ENCODE assay signal across 29 cellular contexts in genomic region chr3:65252266-65252665, GRCh38.
"Had no signal": no experiment of that assay in that cellular context is flagged by ENCODE, and none has a peak within 500 bp of the region (broad histone marks: within the 10 kb centered on the region; RNA-seq: fewer than 3 reads in every experiment).

No MANE protein-coding gene starts in this region.

- H3K27me3 Mint-ChIP-seq: activated B cell treated with CpG ODN at 0.5 μM for 24 hours; activated CD4-positive, alpha-beta memory T cell treated with anti-CD3 and anti-CD28 coated beads, Interleukin-2, amount 10 ng/mL, durations not matched to agents 7 days and 5 days; activated CD4-positive, alpha-beta T cell treated with anti-CD3 and anti-CD28 coated beads for 36 hours; activated CD4-positive, alpha-beta T cell treated with anti-CD3 and anti-CD28 coated beads, Interleukin-2, amount 10 ng/mL, durations not matched to agents 7 days and 5 days; activated CD8-positive, alpha-beta memory T cell treated with anti-CD3 and anti-CD28 coated beads, Interleukin-2, amount 10 ng/mL, durations not matched to agents 7 days and 5 days; activated naive CD8-positive, alpha-beta T cell treated with anti-CD3 and anti-CD28 coated beads for 36 hours; activated T-cell treated with anti-CD3 and anti-CD28 coated beads, Interleukin-2, amount 50 U/mL, for 24 hours; central memory CD8-positive, alpha-beta T cell; T-cell; T-helper 17 cell had no signal

- H3K4me1 Mint-ChIP-seq: activated B cell treated with CpG ODN at 0.5 μM for 24 hours; activated CD4-positive, alpha-beta memory T cell treated with anti-CD3 and anti-CD28 coated beads, Interleukin-2, amount 10 ng/mL, durations not matched to agents 7 days and 5 days; activated CD4-positive, alpha-beta T cell treated with anti-CD3 and anti-CD28 coated beads for 36 hours; activated CD4-positive, alpha-beta T cell treated with anti-CD3 and anti-CD28 coated beads, Interleukin-2, amount 10 ng/mL, durations not matched to agents 7 days and 5 days; activated CD8-positive, alpha-beta memory T cell treated with anti-CD3 and anti-CD28 coated beads, Interleukin-2, amount 10 ng/mL, durations not matched to agents 7 days and 5 days; activated naive CD8-positive, alpha-beta T cell treated with anti-CD3 and anti-CD28 coated beads for 36 hours; central memory CD8-positive, alpha-beta T cell; T-cell; T-helper 17 cell had no signal

- H3K4me3 Mint-ChIP-seq: activated B cell treated with CpG ODN at 0.5 μM for 24 hours; activated CD4-positive, alpha-beta memory T cell treated with anti-CD3 and anti-CD28 coated beads, Interleukin-2, amount 10 ng/mL, durations not matched to agents 7 days and 5 days; activated CD4-positive, alpha-beta T cell treated with anti-CD3 and anti-CD28 coated beads for 36 hours; activated CD4-positive, alpha-beta T cell treated with anti-CD3 and anti-CD28 coated beads, Interleukin-2, amount 10 ng/mL, durations not matched to agents 7 days and 5 days; activated CD8-positive, alpha-beta memory T cell treated with anti-CD3 and anti-CD28 coated beads, Interleukin-2, amount 10 ng/mL, durations not matched to agents 7 days and 5 days; activated CD8-positive, alpha-beta T cell treated with anti-CD3 and anti-CD28 coated beads, Interleukin-2, amount 10 ng/mL, durations not matched to agents 7 days and 5 days; activated naive CD4-positive, alpha-beta T cell treated with anti-CD3 and anti-CD28 coated beads for 36 hours; activated naive CD8-positive, alpha-beta T cell treated with anti-CD3 and anti-CD28 coated beads for 36 hours; activated T-cell treated with anti-CD3 and anti-CD28 coated beads, Interleukin-2, amount 50 U/mL, for 24 hours; brain; central memory CD8-positive, alpha-beta T cell; T-cell; T-helper 17 cell had no signal

- H3K36me3 Mint-ChIP-seq: activated CD8-positive, alpha-beta memory T cell treated with anti-CD3 and anti-CD28 coated beads, Interleukin-2, amount 10 ng/mL, durations not matched to agents 7 days and 5 days; activated naive CD8-positive, alpha-beta T cell treated with anti-CD3 and anti-CD28 coated beads for 36 hours; T-cell had no signal

- DNase-seq: activated B cell treated with CpG ODN at 0.5 μM for 24 hours; activated CD4-positive, alpha-beta memory T cell treated with anti-CD3 and anti-CD28 coated beads, Interleukin-2, amount 10 ng/mL, durations not matched to agents 7 days and 5 days; activated CD4-positive, alpha-beta T cell treated with anti-CD3 and anti-CD28 coated beads for 1 hour; activated CD4-positive, alpha-beta T cell treated with anti-CD3 and anti-CD28 coated beads for 36 hours; activated CD4-positive, alpha-beta T cell treated with anti-CD3 and anti-CD28 coated beads for 48 hours; activated CD4-positive, alpha-beta T cell treated with anti-CD3 and anti-CD28 coated beads, Interleukin-2, amount 10 ng/mL, durations not matched to agents 7 days and 5 days; activated CD4-positive, alpha-beta T cell treated with anti-CD3 and anti-CD28 coated beads, Interleukin-2, amount 50 U/mL, for 48 hours; activated CD8-positive, alpha-beta memory T cell treated with anti-CD3 and anti-CD28 coated beads for 24 hours; activated CD8-positive, alpha-beta memory T cell treated with anti-CD3 and anti-CD28 coated beads, Interleukin-2, amount 10 ng/mL, durations not matched to agents 7 days and 5 days; activated CD8-positive, alpha-beta memory T cell treated with anti-CD3 and anti-CD28 coated beads, Interleukin-2, amount 50 U/mL, for 48 hours; activated CD8-positive, alpha-beta T cell treated with anti-CD3 and anti-CD28 coated beads, Interleukin-2, amount 10 ng/mL, durations not matched to agents 7 days and 5 days; activated effector memory CD4-positive, alpha-beta T cell treated with Interleukin-2 at 50 U/mL for 16 hours; activated gamma-delta T cell; activated naive CD4-positive, alpha-beta T cell; activated naive CD4-positive, alpha-beta T cell treated with anti-CD3 and anti-CD28 coated beads for 36 hours; activated naive CD4-positive, alpha-beta T cell treated with anti-CD3 and anti-CD28 coated beads, Interleukin-2, amount 50 U/mL, for 16 hours; activated naive CD8-positive, alpha-beta T cell treated with anti-CD3 and anti-CD28 coated beads for 36 hours; activated T-cell treated with anti-CD3 and anti-CD28 coated beads, Interleukin-2, amount 50 U/mL, for 24 hours; activated T-cell treated with anti-CD3 and anti-CD28 coated beads, Interleukin-2, amount 50 U/mL, for 48 hours; adrenal gland; amygdala; anterior cingulate cortex; cerebellar nuclear complex; T-cell; T-helper 17 cell had no signal

- H3K27ac Mint-ChIP-seq: activated B cell treated with CpG ODN at 0.5 μM for 24 hours; activated CD4-positive, alpha-beta memory T cell treated with anti-CD3 and anti-CD28 coated beads, Interleukin-2, amount 10 ng/mL, durations not matched to agents 7 days and 5 days; activated CD4-positive, alpha-beta T cell treated with anti-CD3 and anti-CD28 coated beads for 36 hours; activated CD4-positive, alpha-beta T cell treated with anti-CD3 and anti-CD28 coated beads, Interleukin-2, amount 10 ng/mL, durations not matched to agents 7 days and 5 days; activated CD8-positive, alpha-beta memory T cell treated with anti-CD3 and anti-CD28 coated beads, Interleukin-2, amount 10 ng/mL, durations not matched to agents 7 days and 5 days; activated CD8-positive, alpha-beta T cell treated with anti-CD3 and anti-CD28 coated beads, Interleukin-2, amount 10 ng/mL, durations not matched to agents 7 days and 5 days; activated naive CD4-positive, alpha-beta T cell treated with anti-CD3 and anti-CD28 coated beads for 36 hours; activated naive CD4-positive, alpha-beta T cell treated with anti-CD3 and anti-CD28 coated beads, Interleukin-2, amount 50 U/mL, for 72 hours; activated naive CD8-positive, alpha-beta T cell treated with anti-CD3 and anti-CD28 coated beads for 36 hours; activated T-cell treated with anti-CD3 and anti-CD28 coated beads, Interleukin-2, amount 50 U/mL, for 24 hours; activated T-helper 2 cell treated with anti-CD3 and anti-CD28 coated beads, Interferon-gamma antibody, Interleukin-2, Interleukin-4, amounts not matched to agents 10 μg/mL and 5 μg/mL and 100 μg/mL, durations not matched to agents 14 hours and 24 hours and 36 hours; brain; T-cell; T-helper 17 cell had no signal
